Comparison of ENCODE assay signal across 21 cellular contexts in the genomic region with DNA sequence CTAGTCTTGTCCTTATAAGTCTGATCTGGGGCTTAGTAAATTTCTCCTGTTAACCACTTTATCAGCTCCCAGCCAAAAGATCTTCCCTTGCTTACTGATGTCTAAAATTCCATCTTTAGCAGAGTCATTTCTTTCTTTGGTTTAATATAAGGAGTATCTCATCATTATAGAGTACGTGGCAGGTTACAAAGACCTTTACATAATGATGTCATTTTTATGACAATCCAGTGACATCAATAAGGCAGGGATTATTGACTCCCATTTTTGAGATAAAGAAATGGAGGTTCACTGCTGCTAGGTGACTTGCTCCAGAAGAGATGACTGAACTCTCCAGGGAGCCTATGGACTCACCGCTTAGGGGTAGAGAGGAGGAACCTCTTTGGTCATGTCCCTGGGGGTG. TPM values are rescaled to one million over a fixed set of nuclear protein-coding genes. Genes with fewer than 3 reads are reported as not detected.
A peak's percentile ranks its signal among the peaks of the same experiment; 100 is the strongest.
DNase-seq lines count a peak whose midpoint lies in the region; ATAC-seq, FAIRE-seq and TF ChIP-seq lines count a peak whose summit lies in the region.
"Had no signal": no experiment of that assay in that cellular context is flagged by ENCODE, and none has a peak within 500 bp of the region (broad histone marks: within the 10 kb centered on the region; RNA-seq: fewer than 3 reads in every experiment).

No MANE protein-coding gene starts in this region.

- H3K4me2 ChIP-seq in HepG2 (ENCODE audit: low read depth, low read length) (no peak overlapping the region), K562 (ENCODE audit: insufficient read depth, low read length) (no peak overlapping the region)
- H3K4me2 ChIP-seq: A549; BLaER1 treated with 17β-estradiol and CSF1 and Interleukin-3, amounts not matched to agents 10 nM and 100 nM had no signal

- H3K79me2 ChIP-seq in HepG2 (ENCODE audit: insufficient read depth, low read length) (no peaks in the 10 kb centered on the region), K562 (ENCODE audit: control insufficient read depth, insufficient read depth, low read length) (no peaks in the 10 kb centered on the region)

- CTCF ChIA-PET in HepG2 (lab: Yijun Ruan, JAX; ENCODE audit: low intra/inter-chr PET ratio, low total read pairs) (no interaction called here), K562 (lab: Yijun Ruan, JAX; ENCODE audit: low intra/inter-chr PET ratio) (no interaction called here)

- in situ Hi-C loops in HepG2 (cut with HindIII; ENCODE audit: extremely low pct_ligation_motif_present, low pct_unique_long_range_greater_than_20kb) (no loop called here), K562 (cut with MboI) (no loop called here)

- 98% methylated on average over 2 of the region's 2 CpGs for WGBS in HepG2 (ENCODE audit: low lambda C conversion rate)
- WGBS in right lobe of liver (ENCODE audit: insufficient coverage, low coverage, low lambda C conversion rate, missing lambda C conversion rate): 83% methylated on average over 2 of the region's 2 CpGs
- WGBS in K562 (ENCODE audit: insufficient coverage, low coverage, missing lambda C conversion rate): 19% methylated on average over 2 of the region's 2 CpGs

- no peaks in the 10 kb centered on the region for H3K27me3 ChIP-seq in HepG2 (ENCODE audit: control insufficient read depth in 1 of 2, insufficient read depth in 2 of 2, low read length in 2 of 2)
- no peaks in the 10 kb centered on the region for H3K27me3 ChIP-seq in right lobe of liver
- peaks cover 32 to 38% of the 10 kb centered on the region in 2 experiments for H3K27me3 ChIP-seq in K562 (ENCODE audit: control insufficient read depth in 2 of 2, insufficient read depth in 2 of 2, low read length in 2 of 2)
- no peaks in the 10 kb centered on the region for H3K27me3 ChIP-seq in neutrophil
- H3K27me3 ChIP-seq: BLaER1 treated with 17β-estradiol and CSF1 and Interleukin-3, amounts not matched to agents 10 nM and 100 nM had no signal

- TF ChIP-seq EP300 in HepG2 (IDR thresholded peaks at IDR 0.05; ENCODE audit: low read depth in 2 of 2, low read length in 2 of 2): no peak
- no peak for TF ChIP-seq EP300 in HepG2 (CRISPR knock-in tag; IDR thresholded peaks at IDR 0.05; ENCODE audit: borderline replicate concordance)
- TF ChIP-seq EP300 in K562 (IDR thresholded peaks at IDR 0.05; ENCODE audit: low read length): no peak

- no peak for ATAC-seq in HepG2
- ATAC-seq in right lobe of liver: no peak
- peak; percentile 40; the same call in 2 of the 3 replicates for ATAC-seq in K562
- ATAC-seq: CD8-positive, alpha-beta T cell had no signal

- H3K4me3 ChIP-seq in HepG2 (replicated peaks in 1 of 3; ENCODE audit: insufficient read depth in 1 of 3, low read depth in 2 of 3, low read length in 3 of 3) (no peak overlapping the region), right lobe of liver (no peak overlapping the region), K562 (no peak overlapping the region), neutrophil (ENCODE audit: low read depth in 1 of 2, low read length in 1 of 2) (no peak overlapping the region)
- H3K4me3 ChIP-seq: A549; BLaER1 treated with 17β-estradiol and CSF1 and Interleukin-3, amounts not matched to agents 10 nM and 100 nM had no signal

- H3K9me1 ChIP-seq in K562 (ENCODE audit: control insufficient read depth, insufficient read depth, low read length): no peaks in the 10 kb centered on the region

- FAIRE-seq in HepG2 (lab: Jason Lieb, UNC) (no peak), K562 (lab: Jason Lieb, UNC) (no peak)
- FAIRE-seq: A549, D721Med, G401.6, GM12891, GM19239 had no signal

- POLR2A ChIA-PET in HepG2 (lab: Yijun Ruan, JAX): interaction anchor here (0.6 to 1.3 kb wide), 2 partner anchors 9 to 13 kb away, joined by 3 to 4 read pairs; no protein-coding TSS in a partner anchor
- POLR2A ChIA-PET in K562 (lab: Yijun Ruan, JAX): interaction anchor here (0.6 to 1.7 kb wide), 2 partner anchors 8 to 501 kb away, joined by 3 to 31 read pairs; a partner anchor contains a TSS

- BruUV-seq in HepG2 (replicated peaks; lab: Mats Ljungman, UMichigan): no TSS peak
- BruUV-seq in K562 (replicated peaks; lab: Mats Ljungman, UMichigan): no TSS peak

- DNase-seq in HepG2 (ENCODE audit: low spot score) (no peak), right lobe of liver (no peak), K562 (ENCODE audit: extremely low read depth in 1 of 4, low spot score in 3 of 4) (no peak), activated gamma-delta T cell (lab: John Stamatoyannopoulos, UW) (no peak), inferior parietal cortex (ENCODE audit: extremely low spot score) (no peak)
- DNase-seq: AML-193; Caco-2; Calu3; CD4-positive, alpha-beta T cell; CD8-positive, alpha-beta T cell; DMS79 treated with DMSO at 0.1 percent for 48 hours; GF-D8 had no signal

- H3K36me3 ChIP-seq in HepG2 (replicated peaks in 1 of 2; ENCODE audit: control insufficient read depth in 1 of 2, insufficient read depth in 2 of 2, low read length in 2 of 2) (no peaks in the 10 kb centered on the region), right lobe of liver (no peaks in the 10 kb centered on the region), K562 (ENCODE audit: control insufficient read depth, insufficient read depth, low read length) (no peaks in the 10 kb centered on the region), neutrophil (no peaks in the 10 kb centered on the region)
- H3K36me3 ChIP-seq: BLaER1 treated with 17β-estradiol and CSF1 and Interleukin-3, amounts not matched to agents 10 nM and 100 nM had no signal

- TF ChIP-seq RAD21 in HepG2 (CRISPR knock-in tag; IDR thresholded peaks at IDR 0.05) (no peak), K562 (CRISPR knock-in tag; conservative IDR thresholded peaks at IDR 0.05 in 1 of 2, IDR thresholded peaks at IDR 0.05 in 1 of 2) (no peak)

- TF ChIP-seq POLR2A in HepG2 (IDR thresholded peaks at IDR 0.05; ENCODE audit: insufficient read depth in 1 of 2, low read depth in 2 of 2, low read length in 2 of 2) (no peak), right lobe of liver (IDR thresholded peaks at IDR 0.05) (no peak), K562 (conservative IDR thresholded peaks at IDR 0.05) (no peak)

- H3K4me1 ChIP-seq in HepG2 (ENCODE audit: insufficient read depth, low read length) (peaks cover 13% of the 10 kb centered on the region), right lobe of liver (no peaks in the 10 kb centered on the region), K562 (replicated peaks in 1 of 2; ENCODE audit: control insufficient read depth in 2 of 2, insufficient read depth in 2 of 2, low read length in 2 of 2) (no peaks in the 10 kb centered on the region; a peak in 1 of 5 replicates), neutrophil (ENCODE audit: control insufficient read depth in 1 of 2, insufficient read depth in 1 of 2, low read depth in 1 of 2, low read length in 1 of 2) (peaks cover 47 to 50% of the 10 kb centered on the region in 2 experiments)
- H3K4me1 ChIP-seq: Caco-2 had no signal

- TF ChIP-seq CTCF in HepG2 (CRISPR knock-in tag; IDR thresholded peaks at IDR 0.05): no peak
- TF ChIP-seq CTCF in right lobe of liver (IDR thresholded peaks at IDR 0.05): no peak
- TF ChIP-seq CTCF in K562 (IDR thresholded peaks at IDR 0.05 in 2 of 3, conservative IDR thresholded peaks at IDR 0.05 in 1 of 3; ENCODE audit: insufficient read depth in 2 of 3, low read depth in 1 of 3, low read length in 3 of 3): no peak
- no peak for TF ChIP-seq CTCF in neutrophil (IDR thresholded peaks at IDR 0.05)

- H3K27ac ChIP-seq in HepG2 (ENCODE audit: extremely low read length, insufficient read depth, low read length) (no peak overlapping the region), right lobe of liver (no peak overlapping the region), K562 (ENCODE audit: extremely low read depth, low read depth, low read length) (no peak overlapping the region), neutrophil (peak overlapping the region; percentile 93)
- H3K27ac ChIP-seq: 22Rv1; A549; BLaER1 treated with 17β-estradiol and CSF1 and Interleukin-3, amounts not matched to agents 10 nM and 100 nM; C4-2B had no signal

- H3K9ac ChIP-seq in HepG2 (ENCODE audit: insufficient read depth, low read depth, low read length) (no peak overlapping the region), K562 (ENCODE audit: insufficient read depth in 1 of 2, low read depth in 2 of 2, low read length in 2 of 2) (no peak overlapping the region)
- H3K9ac ChIP-seq: BLaER1 treated with 17β-estradiol and CSF1 and Interleukin-3, amounts not matched to agents 10 nM and 100 nM had no signal

- H3K9me3 ChIP-seq in HepG2 (ENCODE audit: low read length) (no peaks in the 10 kb centered on the region), right lobe of liver (no peaks in the 10 kb centered on the region), K562 (replicated peaks; ENCODE audit: control insufficient read depth, insufficient read depth, low read depth, low read length) (no peaks in the 10 kb centered on the region), neutrophil (no peaks in the 10 kb centered on the region)
- H3K9me3 ChIP-seq: A549; BLaER1 treated with 17β-estradiol and CSF1 and Interleukin-3, amounts not matched to agents 10 nM and 100 nM; Caco-2 had no signal

- intact Hi-C loops in HepG2 (cut with micrococcal nuclease; ENCODE audit: unreplicated experiment) (no loop called here), right lobe of liver (cut with DNase I) (no loop called here), K562 (cut with micrococcal nuclease) (no loop called here)

- H2AFZ ChIP-seq in HepG2 (ENCODE audit: low read length): no peak overlapping the region
- H2AFZ ChIP-seq in K562 (ENCODE audit: low read depth, low read length): no peak overlapping the region

- H4K20me1 ChIP-seq in HepG2 (ENCODE audit: insufficient read depth, low read length) (no peaks in the 10 kb centered on the region), K562 (replicated peaks; ENCODE audit: control insufficient read depth, insufficient read depth, low read length) (no peaks in the 10 kb centered on the region)
- H4K20me1 ChIP-seq: BLaER1 treated with 17β-estradiol and CSF1 and Interleukin-3, amounts not matched to agents 10 nM and 100 nM had no signal

RNA-seq across cellular contexts. Expression of a gene that starts 8.1 kb away (rescaled TPM):
- total RNA-seq in HepG2 (2016; rRNA removed; fragmentation: Illumina TruSeq; extraction: Trizol) (55.0 and 55.5 TPM in 2 replicates), right lobe of liver (10 to 100 TPM; 19.0 to 34.7 (median 28.2) TPM), K562 (2014; rRNA removed) (66.8 and 77.8 TPM in 2 replicates), K562 (2014; rRNA removed; fragmentation: Illumina TruSeq; extraction: Trizol) (73.1 and 76.1 TPM in 2 replicates), K562 (2015; rRNA removed; fragmentation: Illumina TruSeq; extraction: Trizol) (68.1 and 68.7 TPM in 2 replicates), K562 (2021) (74.2 and 75.3 TPM in 2 replicates)
- total RNA-seq in HepG2 (2016; cell fraction: cytosol; rRNA removed; fragmentation: Illumina TruSeq; extraction: Trizol; ENCODE audit: low read depth): 9.5 and 10.7 TPM in 2 replicates
- total RNA-seq in HepG2 (2016; cell fraction: insoluble cytoplasmic fraction; rRNA removed; fragmentation: Illumina TruSeq; extraction: Trizol): 56.9 and 60.9 TPM in 2 replicates
- 23.2 and 23.9 TPM in 2 replicates for total RNA-seq in HepG2 (2016; cell fraction: membrane; rRNA removed; fragmentation: Illumina TruSeq; extraction: Trizol)
- total RNA-seq in HepG2 (2016; cell fraction: nucleus; rRNA removed; fragmentation: Illumina TruSeq; extraction: Trizol): 81.6 and 82.4 TPM in 2 replicates
- polyA plus RNA-seq in HepG2 (2011; rRNA removed) (45.9 and 50.9 TPM in 2 replicates), K562 (2011; rRNA removed) (52.6 and 81.8 TPM in 2 replicates), K562 (2014; fragmentation: Illumina TruSeq; extraction: Trizol) (66.8 and 73.3 TPM in 2 replicates), K562 (2014; fragmentation: Nextera tagmentation; extraction: Ambion mirVana) (10 to 100 TPM; 27.6 to 37.0 TPM), K562 (2014; rRNA removed) (70.4 and 79.2 TPM in 2 replicates)
- polyA plus RNA-seq in HepG2 (2011; cell fraction: cytosol; rRNA removed): 18.4 and 29.0 TPM in 2 replicates
- polyA plus RNA-seq in HepG2 (2011; cell fraction: nucleus; rRNA removed): 34.1 and 35.0 TPM in 2 replicates
- 40.2 and 62.6 TPM in 2 replicates for polyA plus RNA-seq in HepG2 (2012)
- 5.7 and 6.2 TPM in 2 replicates for polyA plus RNA-seq in HepG2 (2016; cell fraction: cytosol; fragmentation: Illumina TruSeq; extraction: Trizol; ENCODE audit: low read depth)
- polyA plus RNA-seq in HepG2 (2016; cell fraction: insoluble cytoplasmic fraction; fragmentation: Illumina TruSeq; extraction: Trizol; ENCODE audit: low read depth): 46.7 and 52.1 TPM in 2 replicates
- polyA plus RNA-seq in HepG2 (2016; cell fraction: membrane; fragmentation: Illumina TruSeq; extraction: Trizol; ENCODE audit: low read depth): 11.7 and 12.5 TPM in 2 replicates
- polyA plus RNA-seq in HepG2 (2016; cell fraction: nucleus; fragmentation: Illumina TruSeq; extraction: Trizol; ENCODE audit: insufficient read depth, low read depth): 75.5 and 78.6 TPM in 2 replicates
- polyA minus RNA-seq in HepG2 (2011; rRNA and poly(A)+ RNA removed; ENCODE audit: low replicate concordance): 25.6 and 26.3 TPM in 2 replicates
- polyA minus RNA-seq in HepG2 (2011; cell fraction: cytosol; rRNA and poly(A)+ RNA removed): 18.1 and 20.8 TPM in 2 replicates
- 140 and 146 TPM in 2 replicates for polyA minus RNA-seq in HepG2 (2011; cell fraction: nucleus; rRNA and poly(A)+ RNA removed)
- 79.3 and 178 TPM in 2 replicates for total RNA-seq in K562 (2011; cell fraction: chromatin; rRNA removed; ENCODE audit: low replicate concordance)
- 42.2 and 49.9 TPM in 2 replicates for total RNA-seq in K562 (2011; cell fraction: nucleolus; rRNA removed)
- total RNA-seq in K562 (2011; cell fraction: nucleoplasm; rRNA removed): 76.4 and 120 TPM in 2 replicates
- polyA plus RNA-seq in K562 (2011; cell fraction: cytosol; rRNA removed): 21.8 and 23.3 TPM in 2 replicates
- polyA plus RNA-seq in K562 (2011; cell fraction: nucleus; rRNA removed): 50.5 and 53.6 TPM in 2 replicates
- polyA plus RNA-seq in K562 (2012): 62.5 and 71.7 TPM in 2 replicates
- polyA minus RNA-seq in K562 (2011; rRNA and poly(A)+ RNA removed): 79.3 and 80.4 TPM in 2 replicates
- 20.1 and 34.4 TPM in 2 replicates for polyA minus RNA-seq in K562 (2011; cell fraction: cytosol; rRNA and poly(A)+ RNA removed)
- 60.6 and 82.3 TPM in 2 replicates for polyA minus RNA-seq in K562 (2011; cell fraction: nucleus; rRNA and poly(A)+ RNA removed)

RNA-seq across cellular contexts. Expression of a gene that starts 38.6 kb away (rescaled TPM):
- total RNA-seq in HepG2 (2016; rRNA removed; fragmentation: Illumina TruSeq; extraction: Trizol): 0.62 and 1.2 TPM in 2 replicates
- 0.10 and 0.26 TPM in 2 replicates for total RNA-seq in HepG2 (2016; cell fraction: cytosol; rRNA removed; fragmentation: Illumina TruSeq; extraction: Trizol; ENCODE audit: low read depth)
- total RNA-seq in HepG2 (2016; cell fraction: insoluble cytoplasmic fraction; rRNA removed; fragmentation: Illumina TruSeq; extraction: Trizol): 0.49 and 1.2 TPM in 2 replicates
- total RNA-seq in HepG2 (2016; cell fraction: membrane; rRNA removed; fragmentation: Illumina TruSeq; extraction: Trizol): 0.28 and 0.83 TPM in 2 replicates
- 2.8 and 3.6 TPM in 2 replicates for total RNA-seq in HepG2 (2016; cell fraction: nucleus; rRNA removed; fragmentation: Illumina TruSeq; extraction: Trizol)
- polyA plus RNA-seq in HepG2 (2011; rRNA removed): 1.3 and 1.4 TPM in 2 replicates
- polyA plus RNA-seq in HepG2 (2011; cell fraction: cytosol; rRNA removed): 0.09 and 0.18 TPM in 2 replicates
- 2.3 and 3.4 TPM in 2 replicates for polyA plus RNA-seq in HepG2 (2011; cell fraction: nucleus; rRNA removed)
- 0.97 and 2.1 TPM in 2 replicates for polyA plus RNA-seq in HepG2 (2012)
- polyA plus RNA-seq in HepG2 (2016; cell fraction: cytosol; fragmentation: Illumina TruSeq; extraction: Trizol; ENCODE audit: low read depth): 0.11 and 0.19 TPM in 2 replicates
- 0.66 and 1.6 TPM in 2 replicates for polyA plus RNA-seq in HepG2 (2016; cell fraction: insoluble cytoplasmic fraction; fragmentation: Illumina TruSeq; extraction: Trizol; ENCODE audit: low read depth)
- 0.25 and 0.36 TPM in 2 replicates for polyA plus RNA-seq in HepG2 (2016; cell fraction: membrane; fragmentation: Illumina TruSeq; extraction: Trizol; ENCODE audit: low read depth)
- polyA plus RNA-seq in HepG2 (2016; cell fraction: nucleus; fragmentation: Illumina TruSeq; extraction: Trizol; ENCODE audit: insufficient read depth, low read depth): 10.1 and 12.3 TPM in 2 replicates
- polyA minus RNA-seq in HepG2 (2011; rRNA and poly(A)+ RNA removed; ENCODE audit: low replicate concordance): 0.49 TPM in 1 of 2 replicates, not detected in the other
- not detected in 2 replicates for polyA minus RNA-seq in HepG2 (2011; cell fraction: cytosol; rRNA and poly(A)+ RNA removed)
- polyA minus RNA-seq in HepG2 (2011; cell fraction: nucleus; rRNA and poly(A)+ RNA removed): 5.8 and 6.1 TPM in 2 replicates
- total RNA-seq in right lobe of liver: 1 to 10 TPM in 5 of 6 experiments, under 1 TPM in 1; 0.81 to 5.0 (median 2.4) TPM
- 0.81 and 4.6 TPM in 2 replicates for total RNA-seq in K562 (2011; cell fraction: chromatin; rRNA removed; ENCODE audit: low replicate concordance)
- total RNA-seq in K562 (2011; cell fraction: nucleolus; rRNA removed): 0.33 and 2.5 TPM in 2 replicates
- 3.2 and 5.6 TPM in 2 replicates for total RNA-seq in K562 (2011; cell fraction: nucleoplasm; rRNA removed)
- total RNA-seq in K562 (2014; rRNA removed): 0.36 and 0.94 TPM in 2 replicates
- 0.58 and 1.5 TPM in 2 replicates for total RNA-seq in K562 (2014; rRNA removed; fragmentation: Illumina TruSeq; extraction: Trizol)
- 0.87 and 1.6 TPM in 2 replicates for total RNA-seq in K562 (2015; rRNA removed; fragmentation: Illumina TruSeq; extraction: Trizol)
- 0.53 and 0.63 TPM in 2 replicates for total RNA-seq in K562 (2021)
- 1.4 and 1.8 TPM in 2 replicates for polyA plus RNA-seq in K562 (2011; rRNA removed)
- 0.09 and 0.40 TPM in 2 replicates for polyA plus RNA-seq in K562 (2011; cell fraction: cytosol; rRNA removed)
- polyA plus RNA-seq in K562 (2011; cell fraction: nucleus; rRNA removed): 0.72 and 1.5 TPM in 2 replicates
- 0.40 and 0.42 TPM in 2 replicates for polyA plus RNA-seq in K562 (2012)
- polyA plus RNA-seq in K562 (2014; fragmentation: Illumina TruSeq; extraction: Trizol): 0.97 and 1.5 TPM in 2 replicates
- polyA plus RNA-seq in K562 (2014; fragmentation: Nextera tagmentation; extraction: Ambion mirVana): under 1 TPM; 0.17 to 0.34 TPM
- 0.93 and 1.2 TPM in 2 replicates for polyA plus RNA-seq in K562 (2014; rRNA removed)
- polyA minus RNA-seq in K562 (2011; rRNA and poly(A)+ RNA removed): 0.91 and 1.6 TPM in 2 replicates
- 0.48 TPM in 1 of 2 replicates, not detected in the other for polyA minus RNA-seq in K562 (2011; cell fraction: cytosol; rRNA and poly(A)+ RNA removed)
- polyA minus RNA-seq in K562 (2011; cell fraction: nucleus; rRNA and poly(A)+ RNA removed): 0.40 and 1.4 TPM in 2 replicates
